In genomic region chr6:159508966-159509365, GRCh38 we compare ENCODE assay signal across 7 cellular contexts.
"Had no signal": no experiment of that assay in that cellular context is flagged by ENCODE, and none has a peak within 500 bp of the region (broad histone marks: within the 10 kb centered on the region; RNA-seq: fewer than 3 reads in every experiment).

No MANE protein-coding gene starts in this region.

- H3K36me3 Mint-ChIP-seq: IgD-negative memory B cell had no signal

- H3K4me1 Mint-ChIP-seq: IgD-negative memory B cell had no signal

- FAIRE-seq: HTR-8/SVneo had no signal

- H3K27ac ChIP-seq: HL-60 had no signal

- DNase-seq: IMR-90, KBM-7, KG1 had no signal

- ATAC-seq: HepG2 had no signal

- H3K27ac Mint-ChIP-seq: IgD-negative memory B cell had no signal
